ENCODE assay signal across 16 cellular contexts in genomic region chr12:109421355-109422087, GRCh38.
"Had no signal": no experiment of that assay in that cellular context is flagged by ENCODE, and none has a peak within 500 bp of the region (broad histone marks: within the 10 kb centered on the region; RNA-seq: fewer than 3 reads in every experiment).

No MANE protein-coding gene starts in this region.

- H3K4me1 ChIP-seq: esophagus muscularis mucosa, right atrium auricular region had no signal

- H3K4me3 ChIP-seq: esophagus muscularis mucosa, ovary, right atrium auricular region had no signal

- H3K9me3 ChIP-seq: esophagus muscularis mucosa, ovary, right atrium auricular region had no signal

- H3K4me1 Mint-ChIP-seq: natural killer cell, neural crest cell had no signal

- H3K36me3 Mint-ChIP-seq: natural killer cell had no signal

- H3K27ac ChIP-seq: epithelial cell of prostate, esophagus muscularis mucosa, ovary, right atrium auricular region had no signal

- ATAC-seq: effector memory CD8-positive, alpha-beta T cell; left colon; left ventricle myocardium superior; natural killer cell had no signal

- H3K4me3 Mint-ChIP-seq: dendritic cell treated with granulocyte-macrophage colony-stimulating factor and Interleukin-4, amounts not matched to agents 40 ng/mL and 50 ng/mL, for 4 days; effector memory CD8-positive, alpha-beta T cell; natural killer cell; neural crest cell had no signal

- DNase-seq: effector memory CD8-positive, alpha-beta T cell; foreskin fibroblast; left colon; left ventricle myocardium superior; natural killer cell; nucleus accumbens; ovary; small intestine; stimulated activated CD4-positive, alpha-beta T cell treated with anti-CD3 and anti-CD28 coated beads, Interleukin-2, amount 100 ng/mL, for 48 hours; stimulated activated naive CD4-positive, alpha-beta T cell treated with Interleukin-2 at 50 U/mL for 16 hours; trophoblast cell had no signal

- H3K27me3 ChIP-seq: ovary, right atrium auricular region had no signal

- H3K36me3 ChIP-seq: esophagus muscularis mucosa, ovary, right atrium auricular region had no signal

- H3K9me3 Mint-ChIP-seq: effector memory CD8-positive, alpha-beta T cell; natural killer cell; neural crest cell had no signal

- H3K27ac Mint-ChIP-seq: dendritic cell treated with granulocyte-macrophage colony-stimulating factor and Interleukin-4, amounts not matched to agents 40 ng/mL and 50 ng/mL, for 4 days; effector memory CD8-positive, alpha-beta T cell; natural killer cell had no signal
